In the genomic region with DNA sequence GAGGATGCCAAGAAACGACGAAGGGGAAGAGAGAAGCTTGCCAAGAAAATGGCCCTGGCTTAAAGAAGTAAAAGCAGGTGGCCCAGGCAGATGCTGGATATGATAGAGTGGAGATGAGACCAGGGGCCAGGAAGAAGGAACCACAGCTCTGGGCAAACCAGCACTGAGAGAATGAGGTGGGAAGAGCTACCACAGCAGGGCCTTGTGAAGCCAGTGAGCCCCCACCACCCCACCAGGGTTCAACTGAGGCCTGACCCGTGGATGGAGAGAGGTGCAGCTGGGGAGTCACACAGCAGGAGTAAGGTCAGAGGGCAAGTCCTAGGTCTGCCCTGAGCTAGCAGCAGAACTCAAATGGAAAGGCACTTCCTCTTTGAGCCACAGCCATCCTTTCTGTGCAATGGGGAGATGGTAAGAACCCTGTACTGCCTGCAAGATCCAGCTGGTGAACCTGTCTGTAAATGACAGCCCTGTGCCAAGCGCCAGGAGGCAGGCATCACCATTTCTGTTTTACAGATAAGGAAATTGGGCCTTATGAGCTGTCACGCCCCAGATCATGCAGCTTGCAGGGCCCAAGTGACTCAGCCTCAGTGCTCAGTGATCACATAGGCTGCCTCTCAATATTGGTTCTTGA, we compare ENCODE assay signal across 9 cellular contexts. TPM values are rescaled to one million over a fixed set of nuclear protein-coding genes. Genes with fewer than 3 reads are reported as not detected.
DNase-seq lines count a peak whose midpoint lies in the region; ATAC-seq and TF ChIP-seq lines count a peak whose summit lies in the region.
"Had no signal": no experiment of that assay in that cellular context is flagged by ENCODE, and none has a peak within 500 bp of the region (broad histone marks: within the 10 kb centered on the region; RNA-seq: fewer than 3 reads in every experiment).

No MANE protein-coding gene starts in this region.

- H4K20me1 ChIP-seq in OCI-LY3 (ENCODE audit: insufficient read depth, low read length) (no peaks in the 10 kb centered on the region), PC-3 (ENCODE audit: low read length) (no peaks in the 10 kb centered on the region)

- peak; percentile 31 to 86 (median 35) for DNase-seq in CD4-positive, CD25-positive, alpha-beta regulatory T cell
- DNase-seq in activated naive CD4-positive, alpha-beta T cell treated with Interleukin-2 at 50 U/mL for 16 hours: peak; percentile 73
- no peak for DNase-seq in natural killer cell treated with Interleukin-12 subunit alpha and Interleukin-12 subunit beta and Interleukin-15 and Interleukin-18, amount 100 ng/mL, for 72 hours (ENCODE audit: low spot score)
- DNase-seq in NCI-H748 treated with DMSO at 0.1 percent for 48 hours (lab: John Stamatoyannopoulos, UW): no peak
- DNase-seq in SW480 (ENCODE audit: low spot score): no peak
- no peak for DNase-seq in PC-3
- DNase-seq: MG63 had no signal

- BruUV-seq in PC-3 (replicated peaks; lab: Mats Ljungman, UMichigan): no TSS peak

- no peaks in the 10 kb centered on the region for H3K27me3 ChIP-seq in CD4-positive, CD25-positive, alpha-beta regulatory T cell (ENCODE audit: control insufficient read depth, insufficient read depth, low read length)
- H3K27me3 ChIP-seq in OCI-LY3 (ENCODE audit: low read depth, low read length) (no peaks in the 10 kb centered on the region), PC-3 (ENCODE audit: low read length) (no peaks in the 10 kb centered on the region)
- H3K27me3 ChIP-seq: MG63 had no signal

- peak overlapping the region; percentile 93 for H3K27ac ChIP-seq in CD4-positive, CD25-positive, alpha-beta regulatory T cell (ENCODE audit: insufficient read depth, low read length, poor library complexity, severe bottlenecking)
- H3K27ac ChIP-seq in OCI-LY3 (ENCODE audit: low read length) (peak overlapping the region; percentile 62), PC-3 (ENCODE audit: low read length) (no peak overlapping the region)

- peak overlapping the region; percentile 80 to 94 (median 88) for H3K4me3 Mint-ChIP-seq in CD4-positive, CD25-positive, alpha-beta regulatory T cell
- H3K4me3 Mint-ChIP-seq in natural killer cell treated with Interleukin-12 subunit alpha and Interleukin-12 subunit beta and Interleukin-15 and Interleukin-18, amount 100 ng/mL, for 72 hours: peak overlapping the region; percentile 78

- H3K27me3 Mint-ChIP-seq in CD4-positive, CD25-positive, alpha-beta regulatory T cell: no peaks in the 10 kb centered on the region
- no peaks in the 10 kb centered on the region for H3K27me3 Mint-ChIP-seq in natural killer cell treated with Interleukin-12 subunit alpha and Interleukin-12 subunit beta and Interleukin-15 and Interleukin-18, amount 100 ng/mL, for 72 hours

- H3K4me1 ChIP-seq in CD4-positive, CD25-positive, alpha-beta regulatory T cell (ENCODE audit: control insufficient read depth, insufficient read depth, low read length, poor library complexity, severe bottlenecking): peaks cover 96% of the 10 kb centered on the region
- H3K4me1 ChIP-seq in OCI-LY3 (ENCODE audit: low read length) (peaks cover 46% of the 10 kb centered on the region), PC-3 (ENCODE audit: insufficient read depth, low read length) (peaks cover 16% of the 10 kb centered on the region)

- H3K36me3 Mint-ChIP-seq in CD4-positive, CD25-positive, alpha-beta regulatory T cell: peaks cover 14% of the 10 kb centered on the region
- no peaks in the 10 kb centered on the region for H3K36me3 Mint-ChIP-seq in natural killer cell treated with Interleukin-12 subunit alpha and Interleukin-12 subunit beta and Interleukin-15 and Interleukin-18, amount 100 ng/mL, for 72 hours

- intact Hi-C loops in PC-3 (cut with micrococcal nuclease): no loop called here

- H3F3A ChIP-seq in PC-3 (ENCODE audit: low read length, unreplicated experiment): no peaks in the 10 kb centered on the region

- H3K79me2 ChIP-seq in OCI-LY3 (ENCODE audit: low read length) (no peaks in the 10 kb centered on the region), PC-3 (ENCODE audit: low read length) (no peaks in the 10 kb centered on the region)

- TF ChIP-seq CTCF in OCI-LY3 (IDR thresholded peaks at IDR 0.05; ENCODE audit: low read depth, low read length): no peak
- TF ChIP-seq CTCF in PC-3 (conservative IDR thresholded peaks at IDR 0.05; ENCODE audit: low read depth, low read length): no peak

- peak; percentile 13 to 19 for ATAC-seq in CD4-positive, CD25-positive, alpha-beta regulatory T cell (ENCODE audit: low read depth in 2 of 2)
- peak in 1 of 2 donors; percentile 27 for ATAC-seq in natural killer cell treated with Interleukin-12 subunit alpha and Interleukin-12 subunit beta and Interleukin-15 and Interleukin-18, amount 100 ng/mL, for 72 hours
- ATAC-seq in PC-3 (no peak), GM19351 (IDR thresholded peaks at IDR 0.05; ENCODE audit: unreplicated experiment) (no peak)

- H3K27ac Mint-ChIP-seq in CD4-positive, CD25-positive, alpha-beta regulatory T cell: peak overlapping the region; percentile 96 to 100 (median 99)
- peak overlapping the region; percentile 89 to 97 for H3K27ac Mint-ChIP-seq in natural killer cell treated with Interleukin-12 subunit alpha and Interleukin-12 subunit beta and Interleukin-15 and Interleukin-18, amount 100 ng/mL, for 72 hours

- H2AFZ ChIP-seq in OCI-LY3 (ENCODE audit: low read depth, low read length) (peak overlapping the region; percentile 63; the same call in 1 of the 2 replicates), PC-3 (ENCODE audit: low read length) (no peak overlapping the region)

- CTCF ChIA-PET in PC-3 (lab: Charles Lee): interaction anchor here (0.8 to 0.9 kb wide), 2 partner anchors 33 to 53 kb away, joined by 3 to 4 read pairs; no protein-coding TSS in a partner anchor

- 0 out of 2 replicates have a peak overlapping the region, but pooled peaks have one; percentile 55 for H3K4me2 ChIP-seq in OCI-LY3 (ENCODE audit: low read length)
- H3K4me2 ChIP-seq in PC-3 (ENCODE audit: low read length): no peak overlapping the region

- no peaks in the 10 kb centered on the region for H3K36me3 ChIP-seq in CD4-positive, CD25-positive, alpha-beta regulatory T cell (ENCODE audit: control insufficient read depth, insufficient read depth, low read length)
- H3K36me3 ChIP-seq in OCI-LY3 (replicated peaks; ENCODE audit: low read depth, low read length) (no peaks in the 10 kb centered on the region), PC-3 (ENCODE audit: low read depth, low read length) (no peaks in the 10 kb centered on the region)
- H3K36me3 ChIP-seq: MG63 had no signal

- POLR2A ChIA-PET in PC-3 (lab: Charles Lee; ENCODE audit: unreplicated experiment): interaction anchor here (1.1 kb wide), 1 partner anchor 9 kb away, joined by 5 read pairs; a partner anchor contains a TSS

- H3K9ac ChIP-seq in OCI-LY3 (ENCODE audit: low read length): no peak overlapping the region
- no peak overlapping the region for H3K9ac ChIP-seq in PC-3 (ENCODE audit: low read length)

- no peaks in the 10 kb centered on the region for H3K9me3 ChIP-seq in CD4-positive, CD25-positive, alpha-beta regulatory T cell (ENCODE audit: control insufficient read depth in 2 of 2, low read length in 2 of 2)
- H3K9me3 ChIP-seq in OCI-LY3 (ENCODE audit: insufficient read depth, low read length) (peaks cover 10% of the 10 kb centered on the region; the same call in 1 of the 2 replicates), PC-3 (ENCODE audit: low read length) (no peaks in the 10 kb centered on the region)
- H3K9me3 ChIP-seq: MG63 had no signal

- H3K9me3 Mint-ChIP-seq in CD4-positive, CD25-positive, alpha-beta regulatory T cell: no peaks in the 10 kb centered on the region
- H3K9me3 Mint-ChIP-seq in natural killer cell treated with Interleukin-12 subunit alpha and Interleukin-12 subunit beta and Interleukin-15 and Interleukin-18, amount 100 ng/mL, for 72 hours: no peaks in the 10 kb centered on the region

- H3K9me2 ChIP-seq in PC-3 (replicated peaks; ENCODE audit: low read length): no peaks in the 10 kb centered on the region

- H3K4me3 ChIP-seq in CD4-positive, CD25-positive, alpha-beta regulatory T cell (ENCODE audit: low read depth, low read length): peak overlapping the region; percentile 29
- H3K4me3 ChIP-seq in OCI-LY3 (ENCODE audit: low read length): no peak overlapping the region
- H3K4me3 ChIP-seq in PC-3 (ENCODE audit: low read length): no peak overlapping the region
- H3K4me3 ChIP-seq: MG63 had no signal

- H3K4me1 Mint-ChIP-seq in CD4-positive, CD25-positive, alpha-beta regulatory T cell: peaks cover 19 to 92% (median 60%) of the 10 kb centered on the region in 4 donors
- H3K4me1 Mint-ChIP-seq in natural killer cell treated with Interleukin-12 subunit alpha and Interleukin-12 subunit beta and Interleukin-15 and Interleukin-18, amount 100 ng/mL, for 72 hours (ENCODE audit: low read depth in 2 of 2): peaks cover 60 to 67% of the 10 kb centered on the region in 2 donors

RNA-seq across cellular contexts. Expression of a gene that starts 8.5 kb away (rescaled TPM):
- 404 TPM for total RNA-seq in CD4-positive, CD25-positive, alpha-beta regulatory T cell
- polyA plus RNA-seq in CD4-positive, CD25-positive, alpha-beta regulatory T cell: 1,000 to 10,000 TPM; 1,085 to 1,853 (median 1,299) TPM
- 100 to 1,000 TPM; 203 to 249 TPM for total RNA-seq in natural killer cell treated with Interleukin-12 subunit alpha and Interleukin-12 subunit beta and Interleukin-15 and Interleukin-18, amount 100 ng/mL, for 72 hours
- total RNA-seq in PC-3 (2014; rRNA removed): 181 and 193 TPM in 2 replicates

RNA-seq across cellular contexts. Expression of a gene that starts 18.0 kb away (rescaled TPM):
- total RNA-seq in CD4-positive, CD25-positive, alpha-beta regulatory T cell: 30.8 TPM
- 10 to 100 TPM in 3 of 4 donors, 1 to 10 TPM in 1; 8.1 to 15.2 (median 11.0) TPM for polyA plus RNA-seq in CD4-positive, CD25-positive, alpha-beta regulatory T cell
- 10 to 100 TPM in 1 of 2 donors, 1 to 10 TPM in 1; 9.9 to 24.8 TPM for total RNA-seq in natural killer cell treated with Interleukin-12 subunit alpha and Interleukin-12 subunit beta and Interleukin-15 and Interleukin-18, amount 100 ng/mL, for 72 hours
- total RNA-seq in PC-3 (2014; rRNA removed): 19.4 and 24.6 TPM in 2 replicates

RNA-seq across cellular contexts. Expression of a gene that starts 29.3 kb away (rescaled TPM):
- 1,528 TPM for total RNA-seq in CD4-positive, CD25-positive, alpha-beta regulatory T cell
- over 10,000 TPM in 2 of 4 donors, 1,000 to 10,000 TPM in 2; 9,467 to 12,173 (median 10,919) TPM for polyA plus RNA-seq in CD4-positive, CD25-positive, alpha-beta regulatory T cell
- total RNA-seq in natural killer cell treated with Interleukin-12 subunit alpha and Interleukin-12 subunit beta and Interleukin-15 and Interleukin-18, amount 100 ng/mL, for 72 hours: 10 to 100 TPM in 1 of 2 donors, 1 to 10 TPM in 1; 8.1 to 17.2 TPM
- not detected in 2 replicates for total RNA-seq in PC-3 (2014; rRNA removed)

RNA-seq across cellular contexts. Expression of a gene that starts 54.4 kb away (rescaled TPM):
- total RNA-seq in CD4-positive, CD25-positive, alpha-beta regulatory T cell: 18.0 TPM
- polyA plus RNA-seq in CD4-positive, CD25-positive, alpha-beta regulatory T cell: 1 to 10 TPM; 6.5 to 9.8 (median 7.7) TPM
- total RNA-seq in natural killer cell treated with Interleukin-12 subunit alpha and Interleukin-12 subunit beta and Interleukin-15 and Interleukin-18, amount 100 ng/mL, for 72 hours: 10 to 100 TPM; 21.0 to 57.5 TPM
- 30.6 and 30.8 TPM in 2 replicates for total RNA-seq in PC-3 (2014; rRNA removed)

Comparison
In these comparisons a context has a peak if more than half of its experiments do, and no peak if none do; other contexts are left out.
1. ATAC-seq: peak in CD4-positive, CD25-positive, alpha-beta regulatory T cell (2 of 2); none in PC-3 (single experiment) and GM19351 (single experiment).
2. DNase-seq: peak in CD4-positive, CD25-positive, alpha-beta regulatory T cell (3 of 3) and activated naive CD4-positive, alpha-beta T cell treated with Interleukin-2 at 50 U/mL for 16 hours (single experiment); none in natural killer cell treated with Interleukin-12 subunit alpha and Interleukin-12 subunit beta and Interleukin-15 and Interleukin-18, amount 100 ng/mL, for 72 hours (single experiment), NCI-H748 treated with DMSO at 0.1 percent for 48 hours (single experiment), SW480 (single experiment) and PC-3 (single experiment).
3. RNA of a gene that starts 29.3 kb away (total RNA-seq): 1,528 TPM in CD4-positive, CD25-positive, alpha-beta regulatory T cell (single experiment); 8.1 to 17.2 TPM in natural killer cell treated with Interleukin-12 subunit alpha and Interleukin-12 subunit beta and Interleukin-15 and Interleukin-18, amount 100 ng/mL, for 72 hours and not detected in PC-3; every median in the first group is over 10 times any median in the second.